ENCODE assay signal across 8 cellular contexts in genomic region chr6:109881953-109882490, GRCh38.
DNase-seq lines count a peak whose midpoint lies in the region; FAIRE-seq and TF ChIP-seq lines count a peak whose summit lies in the region.
"Not testable (repeated sequence)": the region's sequence is repeated elsewhere in the genome, so short reads cannot be mapped to it uniquely, and the experiment has no call there.

No MANE protein-coding gene starts in this region.

- DNase-seq in DMS 273 (lab: John Stamatoyannopoulos, UW; ENCODE audit: unreplicated experiment) = peak; percentile 21
- peak; percentile 43 for DNase-seq in KBM-7
- DNase-seq in NOMO-1 treated with DMSO at 0.1 percent for 48 hours (lab: John Stamatoyannopoulos, UW; ENCODE audit: unreplicated experiment) = peak; percentile 23
- not testable (repeated sequence) for DNase-seq in WERI-Rb-1; astrocyte (ENCODE audit: low read depth); smooth muscle cell (lab: John Stamatoyannopoulos, UW; ENCODE audit: unreplicated experiment)
- DNase-seq in fibroblast of lung (ENCODE audit: low read depth in 2 of 2) = peak; percentile 25 to 68
- DNase-seq in kidney tubule cell (ENCODE audit: low spot score) = peak; percentile 52

- H3K4me1 ChIP-seq in astrocyte (ENCODE audit: insufficient read depth, low read length); fibroblast of lung (ENCODE audit: control insufficient read depth, extremely low read depth, insufficient read depth, low read length); smooth muscle cell (ENCODE audit: low read depth): not testable (repeated sequence)

- not testable (repeated sequence) for H2AFZ ChIP-seq in astrocyte (ENCODE audit: low read depth, low read length); fibroblast of lung (ENCODE audit: low read length)
- peak overlapping the region; percentile 79 for H2AFZ ChIP-seq in smooth muscle cell (ENCODE audit: low read depth)

- not testable (repeated sequence) for H3K9me3 ChIP-seq in WERI-Rb-1 (ENCODE audit: severe bottlenecking); astrocyte (ENCODE audit: insufficient read depth, low read depth, low read length); fibroblast of lung (ENCODE audit: control insufficient read depth, insufficient read depth, low read depth, low read length); smooth muscle cell (replicated peaks; ENCODE audit: low read depth)

- not testable (repeated sequence) for H3K79me2 ChIP-seq in astrocyte (ENCODE audit: insufficient read depth, low read length); fibroblast of lung (ENCODE audit: control insufficient read depth, insufficient read depth, low read length); smooth muscle cell (ENCODE audit: low read depth)

- in situ Hi-C loops in KBM-7 (cut with MboI; ENCODE audit: low pct_unique_long_range_greater_than_20kb, low sequenced_read_pairs) = not testable (repeated sequence)

- H3K36me3 ChIP-seq in WERI-Rb-1; astrocyte (ENCODE audit: insufficient read depth, low read length); fibroblast of lung (ENCODE audit: control insufficient read depth, insufficient read depth, low read length); smooth muscle cell (ENCODE audit: low read depth): not testable (repeated sequence)

- H3F3A ChIP-seq in smooth muscle cell (ENCODE audit: low read depth) = not testable (repeated sequence)

- not testable (repeated sequence) for TF ChIP-seq CTCF in WERI-Rb-1 (IDR thresholded peaks at IDR 0.05; ENCODE audit: low read depth, low read length); astrocyte (IDR thresholded peaks at IDR 0.05; ENCODE audit: insufficient read depth, low read depth, low read length); fibroblast of lung (conservative IDR thresholded peaks at IDR 0.05 in 1 of 2, IDR thresholded peaks at IDR 0.05 in 1 of 2; ENCODE audit: low read depth in 1 of 2, low read length in 2 of 2); smooth muscle cell (IDR thresholded peaks at IDR 0.05; ENCODE audit: borderline replicate concordance, insufficient read depth, poor library complexity, severe bottlenecking)

- H3K36me3 Mint-ChIP-seq in astrocyte (ENCODE audit: low read depth, unreplicated experiment) = not testable (repeated sequence)

- not testable (repeated sequence) for H3K4me3 Mint-ChIP-seq in astrocyte (ENCODE audit: unreplicated experiment)

- not testable (repeated sequence) for H3K4me2 ChIP-seq in astrocyte (ENCODE audit: low read length); fibroblast of lung (ENCODE audit: extremely low read depth, insufficient read depth, low read length)
- peak overlapping the region; percentile 20 for H3K4me2 ChIP-seq in smooth muscle cell

- not testable (repeated sequence) for H3K4me1 Mint-ChIP-seq in astrocyte (ENCODE audit: low read depth, unreplicated experiment)

- H4K20me1 ChIP-seq in astrocyte (ENCODE audit: insufficient read depth, low read length); fibroblast of lung (ENCODE audit: control insufficient read depth, extremely low read depth, insufficient read depth, low read length); smooth muscle cell (ENCODE audit: low read depth): not testable (repeated sequence)

- H3K27ac ChIP-seq in WERI-Rb-1 (peak overlapping the region; percentile 60), smooth muscle cell (ENCODE audit: low read depth) (peak overlapping the region; percentile 89)
- not testable (repeated sequence) for H3K27ac ChIP-seq in astrocyte (ENCODE audit: low read depth, low read length); fibroblast of lung (ENCODE audit: insufficient read depth, low read length)

- H3K27me3 ChIP-seq in WERI-Rb-1 (ENCODE audit: insufficient read depth, low read depth, severe bottlenecking); astrocyte (ENCODE audit: insufficient read depth, low read length); fibroblast of lung (ENCODE audit: control insufficient read depth, insufficient read depth, low read length); smooth muscle cell (ENCODE audit: low read depth): not testable (repeated sequence)

- 97% methylated on average over 1 of the region's 1 CpG for WGBS in smooth muscle cell (ENCODE audit: low lambda C conversion rate)

- H3K4me3 ChIP-seq in WERI-Rb-1 (ENCODE audit: low read depth, low read length); astrocyte (ENCODE audit: insufficient read depth, low read depth, low read length); fibroblast of lung (replicated peaks in 1 of 4; ENCODE audit: control extremely low read depth in 1 of 4, insufficient read depth in 1 of 4, low read depth in 3 of 4, low read length in 4 of 4); smooth muscle cell: not testable (repeated sequence)

- not testable (repeated sequence) for H3K27me3 Mint-ChIP-seq in astrocyte (ENCODE audit: low read depth, unreplicated experiment)

- FAIRE-seq in astrocyte (lab: Jason Lieb, UNC) = not testable (repeated sequence)

- H3K9ac ChIP-seq in astrocyte (ENCODE audit: low read length); fibroblast of lung (ENCODE audit: insufficient read depth, low read length): not testable (repeated sequence)
- peak overlapping the region; percentile 73 for H3K9ac ChIP-seq in smooth muscle cell (ENCODE audit: low read depth)

- peaks cover 14% of the 10 kb centered on the region for H3K9me3 Mint-ChIP-seq in astrocyte (ENCODE audit: unreplicated experiment)

- peak overlapping the region; percentile 80 for H3K27ac Mint-ChIP-seq in astrocyte (ENCODE audit: unreplicated experiment)
